Comparison of ENCODE assay signal across 8 cellular contexts in the genomic region with DNA sequence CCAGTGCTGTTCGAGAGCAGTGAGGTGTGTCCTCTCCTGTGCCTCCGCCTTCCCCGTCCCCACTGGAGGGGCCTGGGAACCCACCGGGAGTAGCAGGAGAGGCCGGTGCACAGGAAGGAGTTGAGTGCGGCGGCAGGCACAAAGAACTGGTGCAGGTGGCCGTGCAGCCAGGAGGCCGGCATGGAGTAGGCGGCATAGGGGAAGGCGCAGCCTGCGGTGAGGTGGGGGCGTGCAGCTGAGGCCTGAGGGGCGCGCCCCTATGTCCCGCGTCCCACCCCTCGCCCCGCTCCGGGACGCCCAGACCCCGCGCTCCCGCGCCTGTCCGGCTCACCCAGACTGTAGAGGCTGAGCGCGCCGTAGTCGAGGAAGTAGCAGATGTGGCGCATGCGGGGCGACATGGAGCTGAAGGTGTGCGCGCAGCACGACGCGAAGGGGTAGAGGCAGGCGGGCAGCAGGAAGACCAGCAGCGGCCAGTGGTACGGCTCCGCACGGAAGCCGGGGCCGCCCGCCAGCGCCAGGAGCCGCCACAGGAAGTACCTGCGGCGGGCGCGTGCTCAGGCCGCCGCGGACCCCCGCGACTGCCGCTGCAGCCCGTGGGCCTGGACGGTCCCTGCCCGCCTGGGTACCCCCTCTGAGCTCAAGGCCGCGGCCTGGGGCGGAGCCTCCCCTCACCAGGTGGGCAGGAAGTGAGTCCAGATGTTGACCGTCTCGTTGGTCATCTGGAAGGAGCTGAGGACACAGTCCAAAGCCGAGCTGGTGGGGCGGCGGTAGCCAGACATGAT. TPM values are rescaled to one million over a fixed set of nuclear protein-coding genes. Genes with fewer than 3 reads are reported as not detected.
A peak's percentile ranks its signal among the peaks of the same experiment; 100 is the strongest.
DNase-seq lines count a peak whose midpoint lies in the region; ATAC-seq and TF ChIP-seq lines count a peak whose summit lies in the region.

No MANE protein-coding gene starts in this region.

- in situ Hi-C loops in IMR-90 (cut with MboI; ENCODE audit: low sequenced_read_pairs) = no loop called here

- peak overlapping the region; percentile 29 for H3K4me3 ChIP-seq in IMR-90 (ENCODE audit: insufficient read depth, low read depth, low read length)
- no peak overlapping the region for H3K4me3 ChIP-seq in right cardiac atrium (ENCODE audit: low read length)

- POLR2A ChIA-PET in IMR-90 (lab: Charles Lee; ENCODE audit: unreplicated experiment) = interaction anchor here (0.6 kb wide), 1 partner anchor 113 kb away, joined by 9 read pairs; no protein-coding TSS in a partner anchor

- H3K9me1 ChIP-seq in IMR-90 (ENCODE audit: insufficient read depth, low read length) = peaks cover 5% of the 10 kb centered on the region; the same call in 1 of the 2 replicates

- H2AK9ac ChIP-seq in IMR-90 (replicated peaks; ENCODE audit: low read depth, low read length, poor library complexity) = peak overlapping the region; percentile 63

- H2AK5ac ChIP-seq in IMR-90 (ENCODE audit: low read depth, low read length) = 0 out of 2 replicates have a peak overlapping the region, but pooled peaks have one; percentile 24

- CTCF ChIA-PET in IMR-90 (lab: Yijun Ruan, JAX) = no interaction called here

- H3K56ac ChIP-seq in IMR-90 (ENCODE audit: extremely low read depth, insufficient read depth, low read length) = no peak overlapping the region

- peaks cover 2% of the 10 kb centered on the region; the same call in 1 of the 2 replicates for H3K4me1 ChIP-seq in IMR-90 (ENCODE audit: control insufficient read depth, insufficient read depth, low read length)
- H3K4me1 ChIP-seq in right cardiac atrium (ENCODE audit: control insufficient read depth, insufficient read depth, low read length) = peaks cover 5% of the 10 kb centered on the region

- peak overlapping the region; percentile 85 for H3K4me2 ChIP-seq in IMR-90 (ENCODE audit: low read depth, low read length)

- H4K5ac ChIP-seq in IMR-90 (ENCODE audit: low read depth, low read length) = no peak overlapping the region

- H4K8ac ChIP-seq in IMR-90 (ENCODE audit: low read depth in 2 of 2, low read length in 2 of 2) = no peak overlapping the region; a peak in 1 of 4 replicates

- no peak overlapping the region for H4K91ac ChIP-seq in IMR-90 (ENCODE audit: insufficient read depth, low read depth, low read length)

- no peak overlapping the region for H3K27ac ChIP-seq in IMR-90 (ENCODE audit: insufficient read depth, low read length)
- no peak overlapping the region for H3K27ac ChIP-seq in right cardiac atrium (ENCODE audit: low read length)

- no peak for TF ChIP-seq CTCF in IMR-90 (conservative IDR thresholded peaks at IDR 0.05; ENCODE audit: low read depth, low read length)

- H3K27me3 ChIP-seq in IMR-90 (ENCODE audit: control insufficient read depth, insufficient read depth, low read length) (peaks cover 12% of the 10 kb centered on the region; the same call in 1 of the 2 replicates), right cardiac atrium (ENCODE audit: control insufficient read depth, insufficient read depth) (no peaks in the 10 kb centered on the region)

- no peak overlapping the region for H3K18ac ChIP-seq in IMR-90 (ENCODE audit: low read depth, low read length)

- H3K14ac ChIP-seq in IMR-90 (replicated peaks; ENCODE audit: low read depth, low read length) = no peak overlapping the region

- H2BK15ac ChIP-seq in IMR-90 (ENCODE audit: low read depth, low read length) = no peak overlapping the region

- H3K9me3 ChIP-seq in IMR-90 (ENCODE audit: control insufficient read depth, insufficient read depth, low read length) = no peaks in the 10 kb centered on the region
- no peaks in the 10 kb centered on the region for H3K9me3 ChIP-seq in right cardiac atrium (ENCODE audit: control insufficient read depth, low read length)

- no peak for TF ChIP-seq RAD21 in IMR-90 (IDR thresholded peaks at IDR 0.05; ENCODE audit: low read length)

- H2BK120ac ChIP-seq in IMR-90 (ENCODE audit: low read depth, low read length) = no peak overlapping the region

- dilution Hi-C loops in IMR-90 (cut with HindIII; ENCODE audit: low sequenced_read_pairs, unreplicated experiment) = no loop called here

- BruUV-seq in IMR-90 (replicated peaks; lab: Mats Ljungman, UMichigan) = no TSS peak

- no peaks in the 10 kb centered on the region; the same call in none of the 2 replicates for H4K20me1 ChIP-seq in IMR-90 (ENCODE audit: insufficient read depth, low read length)

- ATAC-seq in IMR-90 (ENCODE audit: low read depth) (peak; percentile 40), right cardiac atrium (peak; percentile 1 to 3), HG02884 (IDR thresholded peaks at IDR 0.05; ENCODE audit: unreplicated experiment) (no peak)
- peak; percentile 29 for ATAC-seq in stimulated activated naive CD8-positive, alpha-beta T cell treated with anti-CD3 and anti-CD28 coated beads, Interleukin-15, Interleukin-2, amounts not matched to agents 100 U/mL and 50 U/mL, for 24 hours

- intact Hi-C loops in IMR-90 (cut with micrococcal nuclease) (loop anchor here (1.0 kb wide), 1 partner anchor 34 kb away; no protein-coding TSS in a partner anchor), right cardiac atrium (cut with DNase I) (no loop called here)

- H3K79me1 ChIP-seq in IMR-90 (ENCODE audit: low read depth in 1 of 2, low read length in 2 of 2) = no peaks in the 10 kb centered on the region

- 7% methylated on average over 38 of the region's 69 CpGs; no CpG with 5 or more reads in 1 of the 2 experiments for WGBS in IMR-90 (ENCODE audit: extremely low coverage in 2 of 2, insufficient read length in 1 of 2), 2 experiments
- 5% methylated on average over 69 of the region's 69 CpGs for WGBS in right cardiac atrium

- TF ChIP-seq POLR2A in IMR-90 (IDR thresholded peaks at IDR 0.05; ENCODE audit: low read depth, low read length) = no peak

- H3K9ac ChIP-seq in IMR-90 (ENCODE audit: low read depth, low read length) = no peak overlapping the region

- H3K4ac ChIP-seq in IMR-90 (ENCODE audit: low read depth, low read length) = no peak overlapping the region

- DNase-seq in DMS53 treated with DMSO at 0.1 percent for 48 hours (lab: John Stamatoyannopoulos, UW; ENCODE audit: unreplicated experiment) (peak; percentile 47), IMR-90 (no peak), activated T-helper 1 cell treated with Interleukin-2 at 50 U/mL for 16 hours (ENCODE audit: low read depth) (peak; percentile 23), right cardiac atrium (peak in 2 of 3 donors; percentile 62 to 70), NCI-H446 treated with DMSO at 0.1 percent for 48 hours (lab: John Stamatoyannopoulos, UW) (no peak), 8988T (no peak)
- DNase-seq in stimulated activated naive CD8-positive, alpha-beta T cell treated with anti-CD3 and anti-CD28 coated beads, Interleukin-15, Interleukin-2, amounts not matched to agents 100 U/mL and 50 U/mL, for 24 hours = peak; percentile 52

- H2BK20ac ChIP-seq in IMR-90 (ENCODE audit: low read depth, low read length) = no peak overlapping the region

- H3K23ac ChIP-seq in IMR-90 (ENCODE audit: low read depth, low read length) = peak overlapping the region; percentile 66; the same call in 1 of the 2 replicates

- no peak overlapping the region for H2BK5ac ChIP-seq in IMR-90 (ENCODE audit: low read depth, low read length, poor library complexity, severe bottlenecking)

- H2AFZ ChIP-seq in IMR-90 (replicated peaks; ENCODE audit: low read length, poor library complexity) = peak overlapping the region; percentile 87

- H3K36me3 ChIP-seq in IMR-90 (ENCODE audit: control insufficient read depth, insufficient read depth, low read length) = peaks cover 21% of the 10 kb centered on the region

TF ChIP-seq in IMR-90, 13 proteins besides CTCF, POLR2A, EP300 and RAD21 (continues in another document):
- no peak for TF ChIP-seq CHD1 (IDR thresholded peaks at IDR 0.05; ENCODE audit: low read depth, low read length)
- no peak for TF ChIP-seq ELK1 (IDR thresholded peaks at IDR 0.05; ENCODE audit: borderline replicate concordance, low read depth, low read length)

RNA-seq across cellular contexts. Expression of gene PAQR6, which starts 2.2 kb away (rescaled TPM):
- total RNA-seq in IMR-90 (2012; rRNA removed) = under 0.01 TPM in 1 of 2 replicates, not detected in the other
- 0.57 and 0.67 TPM in 2 replicates for polyA plus RNA-seq in IMR-90 (2012; rRNA removed)
- 0.19 and 0.32 TPM in 2 replicates for polyA plus RNA-seq in IMR-90 (2012; cell fraction: cytosol; rRNA removed)
- 6.4 and 13.6 TPM in 2 replicates for polyA plus RNA-seq in IMR-90 (2012; cell fraction: nucleus; rRNA removed; ENCODE audit: low replicate concordance)
- total RNA-seq in right cardiac atrium = 1 to 10 TPM in 2 of 4 donors, under 1 TPM in 2; 0.68 to 1.5 (median 0.95) TPM
- polyA plus RNA-seq in right cardiac atrium = 1.3 TPM

RNA-seq across cellular contexts. Expression of gene BGLAP, which starts 3.7 kb away (rescaled TPM):
- total RNA-seq in IMR-90 (2012; rRNA removed) (not detected in 2 replicates), right cardiac atrium (under 1 TPM in 3 of 4 donors, not detected in 1; 0.54 to 0.92 (median 0.66) TPM)
- polyA plus RNA-seq in IMR-90 (2012; rRNA removed) (0.32 and 0.67 TPM in 2 replicates), right cardiac atrium (0.45 TPM)
- polyA plus RNA-seq in IMR-90 (2012; cell fraction: cytosol; rRNA removed) = 0.16 TPM in 1 of 2 replicates, not detected in the other
- 4.8 and 6.7 TPM in 2 replicates for polyA plus RNA-seq in IMR-90 (2012; cell fraction: nucleus; rRNA removed; ENCODE audit: low replicate concordance)

RNA-seq across cellular contexts. Expression of gene PMF1, which starts 32.8 kb away (rescaled TPM):
- 54.8 and 62.5 TPM in 2 replicates for total RNA-seq in IMR-90 (2012; rRNA removed)
- polyA plus RNA-seq in IMR-90 (2012; rRNA removed) = 73.4 and 74.9 TPM in 2 replicates
- 69.8 and 110 TPM in 2 replicates for polyA plus RNA-seq in IMR-90 (2012; cell fraction: cytosol; rRNA removed)
- 56.5 and 61.0 TPM in 2 replicates for polyA plus RNA-seq in IMR-90 (2012; cell fraction: nucleus; rRNA removed; ENCODE audit: low replicate concordance)
- total RNA-seq in right cardiac atrium = 10 to 100 TPM; 55.3 to 62.9 (median 59.5) TPM
- polyA plus RNA-seq in right cardiac atrium = 93.6 TPM

RNA-seq across cellular contexts. Expression of gene SMG5, which starts 37.0 kb away (rescaled TPM):
- total RNA-seq in IMR-90 (2012; rRNA removed) = 33.9 and 37.3 TPM in 2 replicates
- 33.3 and 34.7 TPM in 2 replicates for polyA plus RNA-seq in IMR-90 (2012; rRNA removed)
- 22.0 and 23.5 TPM in 2 replicates for polyA plus RNA-seq in IMR-90 (2012; cell fraction: cytosol; rRNA removed)
- polyA plus RNA-seq in IMR-90 (2012; cell fraction: nucleus; rRNA removed; ENCODE audit: low replicate concordance) = 75.0 and 118 TPM in 2 replicates
- 10 to 100 TPM; 55.2 to 73.6 (median 62.2) TPM for total RNA-seq in right cardiac atrium
- 55.3 TPM for polyA plus RNA-seq in right cardiac atrium

RNA-seq across cellular contexts. Expression of gene TMEM79, which starts 38.5 kb away (rescaled TPM):
- total RNA-seq in IMR-90 (2012; rRNA removed) (0.28 and 0.54 TPM in 2 replicates), right cardiac atrium (1 to 10 TPM in 3 of 4 donors, under 1 TPM in 1; 0.95 to 2.4 (median 1.9) TPM)
- polyA plus RNA-seq in IMR-90 (2012; rRNA removed) (2.3 and 3.3 TPM in 2 replicates), right cardiac atrium (1.9 TPM)
- 2.8 and 4.2 TPM in 2 replicates for polyA plus RNA-seq in IMR-90 (2012; cell fraction: cytosol; rRNA removed)
- polyA plus RNA-seq in IMR-90 (2012; cell fraction: nucleus; rRNA removed; ENCODE audit: low replicate concordance) = 5.5 and 15.6 TPM in 2 replicates

Comparison
In these comparisons a context has a peak if more than half of its experiments do, and no peak if none do; other contexts are left out.
1. DNase-seq: peak in DMS53 treated with DMSO at 0.1 percent for 48 hours (single experiment), activated T-helper 1 cell treated with Interleukin-2 at 50 U/mL for 16 hours (single experiment), right cardiac atrium (2 of 3) and stimulated activated naive CD8-positive, alpha-beta T cell treated with anti-CD3 and anti-CD28 coated beads, Interleukin-15, Interleukin-2, amounts not matched to agents 100 U/mL and 50 U/mL, for 24 hours (single experiment); none in IMR-90 (single experiment), NCI-H446 treated with DMSO at 0.1 percent for 48 hours (single experiment) and 8988T (single experiment).